Comparison of ENCODE assay signal across 16 cellular contexts in genomic region chr3:33936921-33937210, GRCh38.
"Had no signal": no experiment of that assay in that cellular context is flagged by ENCODE, and none has a peak within 500 bp of the region (broad histone marks: within the 10 kb centered on the region; RNA-seq: fewer than 3 reads in every experiment).

No MANE protein-coding gene starts in this region.

- H3K36me3 ChIP-seq: right atrium auricular region, sigmoid colon, thoracic aorta, transverse colon had no signal

- H3K4me3 ChIP-seq: hepatocyte, right atrium auricular region, sigmoid colon, skin epidermis, thoracic aorta, transverse colon had no signal

- H3K27ac Mint-ChIP-seq: naive thymus-derived CD4-positive, alpha-beta T cell; stimulated activated naive B cell treated with anti-CD40 and anti-IgM and Interleukin-4, amounts not matched to agents 10 μg/mL and 1 μg/mL and 100 μg/mL, for 72 hours; stimulated activated naive CD8-positive, alpha-beta T cell treated with anti-CD3 and anti-CD28 coated beads, Interleukin-15, amount 100 ng/mL, for 72 hours had no signal

- H3K27me3 ChIP-seq: hepatocyte, right atrium auricular region, sigmoid colon, transverse colon had no signal

- H3K9me3 Mint-ChIP-seq: stimulated activated naive B cell treated with anti-CD40 and anti-IgM and Interleukin-4, amounts not matched to agents 10 μg/mL and 1 μg/mL and 100 μg/mL, for 72 hours had no signal

- H3K4me1 ChIP-seq: right atrium auricular region, sigmoid colon, transverse colon had no signal

- ATAC-seq: foreskin keratinocyte; naive thymus-derived CD4-positive, alpha-beta T cell; stimulated activated naive CD8-positive, alpha-beta T cell treated with anti-CD3 and anti-CD28 coated beads, Interleukin-15, amount 100 ng/mL, for 72 hours had no signal

- H3K27ac ChIP-seq: foreskin keratinocyte, hepatocyte, right atrium auricular region, sigmoid colon, skin epidermis, thoracic aorta, transverse colon had no signal

- DNase-seq: dermis blood vessel endothelial cell; foreskin keratinocyte; kidney glomerular epithelial cell; mammary epithelial cell; naive thymus-derived CD4-positive, alpha-beta T cell; posterior cingulate gyrus; sigmoid colon; stimulated activated CD4-positive, alpha-beta T cell treated with anti-CD3 and anti-CD28 coated beads, Interleukin-2, amount 100 ng/mL, for 24 hours; stimulated activated CD4-positive, alpha-beta T cell treated with anti-CD3 and anti-CD28 coated beads, Interleukin-4, amount 100 ng/mL, for 4 hours; stimulated activated naive B cell treated with anti-CD40 and anti-IgM and Interleukin-4, amounts not matched to agents 10 μg/mL and 1 μg/mL and 100 μg/mL, for 72 hours; stimulated activated naive CD8-positive, alpha-beta T cell treated with anti-CD3 and anti-CD28 coated beads, Interleukin-15, amount 100 ng/mL, for 72 hours; transverse colon had no signal

- H3K36me3 Mint-ChIP-seq: stimulated activated naive B cell treated with anti-CD40 and anti-IgM and Interleukin-4, amounts not matched to agents 10 μg/mL and 1 μg/mL and 100 μg/mL, for 72 hours had no signal

- H3K27me3 Mint-ChIP-seq: stimulated activated naive CD8-positive, alpha-beta T cell treated with anti-CD3 and anti-CD28 coated beads, Interleukin-15, amount 100 ng/mL, for 72 hours had no signal

- H3K4me1 Mint-ChIP-seq: naive thymus-derived CD4-positive, alpha-beta T cell had no signal

- H3K4me3 Mint-ChIP-seq: naive thymus-derived CD4-positive, alpha-beta T cell; stimulated activated naive B cell treated with anti-CD40 and anti-IgM and Interleukin-4, amounts not matched to agents 10 μg/mL and 1 μg/mL and 100 μg/mL, for 72 hours; stimulated activated naive CD8-positive, alpha-beta T cell treated with anti-CD3 and anti-CD28 coated beads, Interleukin-15, amount 100 ng/mL, for 72 hours had no signal

- H3K9me3 ChIP-seq: right atrium auricular region, sigmoid colon, thoracic aorta, transverse colon had no signal
